13 cellular contexts compared by ENCODE assay signal in genomic region chr15:78407889-78408640, GRCh38.
"Had no signal": no experiment of that assay in that cellular context is flagged by ENCODE, and none has a peak within 500 bp of the region (broad histone marks: within the 10 kb centered on the region; RNA-seq: fewer than 3 reads in every experiment).

No MANE protein-coding gene starts in this region.

- H3K27ac ChIP-seq: gastrocnemius medialis, heart right ventricle, parathyroid adenoma, testis had no signal

- H2AFZ ChIP-seq: parathyroid adenoma had no signal

- DNase-seq: activated effector memory CD4-positive, alpha-beta T cell treated with anti-CD3 and anti-CD28 coated beads, Interleukin-2, amount 50 U/mL, for 16 hours; activated naive CD8-positive, alpha-beta T cell treated with anti-CD3 and anti-CD28 coated beads for 36 hours; activated T-cell treated with anti-CD3 and anti-CD28 coated beads, Interleukin-2, amount 50 U/mL, for 4 hours; anterior cingulate cortex; gastrocnemius medialis; heart right ventricle; kidney; left ventricle myocardium superior; stimulated activated CD4-positive, alpha-beta T cell treated with anti-CD3 and anti-CD28 coated beads, Interleukin-15, amount 100 ng/mL, for 24 hours; stimulated activated CD4-positive, alpha-beta T cell treated with anti-CD3 and anti-CD28 coated beads, Interleukin-4, amount 100 ng/mL, for 4 hours; stimulated activated naive CD8-positive, alpha-beta T cell treated with anti-CD3 and anti-CD28 coated beads, Interleukin-15, amount 100 ng/mL, for 72 hours; testis had no signal

- H3K9ac ChIP-seq: parathyroid adenoma had no signal

- H3K4me3 ChIP-seq: gastrocnemius medialis, heart right ventricle, testis had no signal

- H3K27me3 ChIP-seq: testis had no signal

- H3K9me3 ChIP-seq: gastrocnemius medialis, heart right ventricle, testis had no signal

- ATAC-seq: activated T-cell treated with anti-CD3 and anti-CD28 coated beads, Interleukin-2, amount 50 U/mL, for 4 hours; gastrocnemius medialis; heart right ventricle; left ventricle myocardium superior; stimulated activated naive CD8-positive, alpha-beta T cell treated with anti-CD3 and anti-CD28 coated beads, Interleukin-15, amount 100 ng/mL, for 72 hours had no signal

- H3K4me1 ChIP-seq: gastrocnemius medialis, parathyroid adenoma, testis had no signal

- H3K36me3 ChIP-seq: gastrocnemius medialis, heart right ventricle had no signal
